In genomic region chr12:122646568-122647220, GRCh38 we compare ENCODE assay signal across 9 cellular contexts. TPM values are rescaled to one million over a fixed set of nuclear protein-coding genes. Genes with fewer than 3 reads are reported as not detected.
A peak's percentile ranks its signal among the peaks of the same experiment; 100 is the strongest.
DNase-seq lines count a peak whose midpoint lies in the region; ATAC-seq, FAIRE-seq and TF ChIP-seq lines count a peak whose summit lies in the region.
"Had no signal": no experiment of that assay in that cellular context is flagged by ENCODE, and none has a peak within 500 bp of the region (broad histone marks: within the 10 kb centered on the region; RNA-seq: fewer than 3 reads in every experiment).

No MANE protein-coding gene starts in this region.

- RAD21 ChIA-PET in GM12878 (lab: Charles Lee; ENCODE audit: unreplicated experiment), result interaction anchor here (0.6 to 2.1 kb wide), 5 partner anchors 9 to 247 kb away, joined by 3 to 7 read pairs (median 5); partner anchors contain the start of gene DENR

- POLR2A ChIA-PET in GM12878 (lab: Charles Lee), result interaction anchor here (0.8 to 0.9 kb wide), 2 partner anchors 78 to 91 kb away, joined by 3 to 4 read pairs; no protein-coding TSS in a partner anchor

- peak overlapping the region; percentile 69 for H3K4me2 ChIP-seq in GM12878 (ENCODE audit: control insufficient read depth, insufficient read depth)

- under 1% methylated on average over 8 of the region's 8 CpGs for WGBS in GM12878 (ENCODE audit: insufficient coverage, insufficient replicate concordance, low lambda C conversion rate, missing lambda C conversion rate)
- 61 to 75% (median 66%) methylated on average over 8 of the region's 8 CpGs for WGBS in ovary, 3 donors

- peak overlapping the region; percentile 77 for H2AFZ ChIP-seq in GM12878 (ENCODE audit: control insufficient read depth, low read depth, low read length)

- H3K9ac ChIP-seq in GM12878 (ENCODE audit: control insufficient read depth, insufficient read depth, low read length), result peak overlapping the region; percentile 7; the same call in 1 of the 2 replicates

- H3K27ac ChIP-seq in GM12878 (ENCODE audit: control insufficient read depth, insufficient read depth), result peak overlapping the region; percentile 52; the same call in 1 of the 2 replicates
- H3K27ac ChIP-seq in ovary, result no peak overlapping the region

- TF ChIP-seq RAD21 in GM12878 (IDR thresholded peaks at IDR 0.05; ENCODE audit: insufficient read depth, low read depth, low read length), result 0 out of 2 replicates have a peak, but pooled peaks have one; percentile 12

- peaks cover 8% of the 10 kb centered on the region for H3K4me1 ChIP-seq in GM12878 (ENCODE audit: control insufficient read depth, insufficient read depth, low read length)
- no peaks in the 10 kb centered on the region for H3K4me1 ChIP-seq in ovary (ENCODE audit: insufficient read depth)

- peak; percentile 98 for FAIRE-seq in GM12878 (lab: Jason Lieb, UNC)
- FAIRE-seq: A204.1 had no signal

- in situ Hi-C loops in GM12878 (cut with MboI), result no loop called here

- H3K36me3 ChIP-seq in GM12878 (ENCODE audit: control insufficient read depth in 2 of 2, insufficient read depth in 2 of 2, low read length in 1 of 2), result no peaks in the 10 kb centered on the region
- no peaks in the 10 kb centered on the region for H3K36me3 ChIP-seq in ovary

- TF ChIP-seq POLR2A in GM12878 (IDR thresholded peaks at IDR 0.05; ENCODE audit: low read depth, low read length), result no peak
- TF ChIP-seq POLR2A in ovary (IDR thresholded peaks at IDR 0.05), result no peak

- intact Hi-C loops in GM12878 (cut with micrococcal nuclease; ENCODE audit: unreplicated experiment), result loop anchor here (1.0 kb wide), 1 partner anchor 74 kb away; no protein-coding TSS in a partner anchor
- intact Hi-C loops in Right ventricle myocardium inferior (cut with DNase I), result no loop called here
- intact Hi-C loops in ovary (cut with DNase I), result no loop called here

- BruUV-seq in GM12878 (replicated peaks; lab: Mats Ljungman, UMichigan), result no TSS peak

- CTCF ChIA-PET in GM12878 (lab: Yijun Ruan, JAX), result interaction anchor here (0.6 to 1.0 kb wide), 3 partner anchors 17 to 115 kb away, joined by 3 read pairs; no protein-coding TSS in a partner anchor

- H3K79me2 ChIP-seq in GM12878 (ENCODE audit: control insufficient read depth, insufficient read depth, low read length), result no peaks in the 10 kb centered on the region

- peak; percentile 87 for ATAC-seq in HG03064 (IDR thresholded peaks at IDR 0.05; ENCODE audit: low read depth, unreplicated experiment)
- peak; percentile 97 for ATAC-seq in GM12878
- no peak for ATAC-seq in Right ventricle myocardium inferior

- no peaks in the 10 kb centered on the region for H4K20me1 ChIP-seq in GM12878 (ENCODE audit: control insufficient read depth, insufficient read depth)

- TF ChIP-seq CTCF in GM12878 (IDR thresholded peaks at IDR 0.05 in 2 of 3, conservative IDR thresholded peaks at IDR 0.05 in 1 of 3; ENCODE audit: control insufficient read depth in 2 of 3, extremely low read depth in 1 of 3, insufficient read depth in 1 of 3, low read depth in 3 of 3, low read length in 3 of 3), result no peak
- TF ChIP-seq CTCF in ovary (IDR thresholded peaks at IDR 0.05), result no peak

- SMC1A ChIA-PET in GM12878 (lab: Charles Lee; ENCODE audit: uncharacterized antibody, unreplicated experiment), result interaction anchor here (0.7 to 1.6 kb wide), 4 partner anchors 9 to 106 kb away, joined by 3 to 6 read pairs (median 4); partner anchors contain the start of gene DENR

- TF ChIP-seq EP300 in GM12878 (IDR thresholded peaks at IDR 0.05; ENCODE audit: borderline replicate concordance in 1 of 2, control insufficient read depth in 1 of 2, low read depth in 2 of 2, low read length in 2 of 2) (peak; percentile 62 to 98; a peak in 3 of 4 replicates), ovary (IDR thresholded peaks at IDR 0.05) (no peak)

- H3K27me3 ChIP-seq in GM12878 (replicated peaks in 1 of 2; ENCODE audit: control insufficient read depth in 2 of 2, insufficient read depth in 2 of 2, low read length in 1 of 2) (no peaks in the 10 kb centered on the region), ovary (no peaks in the 10 kb centered on the region)

- H3K4me3 ChIP-seq in GM12878, result peak overlapping the region; percentile 59; the same call in 1 of the 2 replicates
- H3K4me3 ChIP-seq in ovary, result no peak overlapping the region

- DNase-seq in NK-92 treated with Interleukin-12 subunit alpha and Interleukin-12 subunit beta, amount 100 ng/mL, for 24 hours (lab: John Stamatoyannopoulos, UW), result peak; percentile 23
- no peak for DNase-seq in NK-92 (lab: John Stamatoyannopoulos, UW; ENCODE audit: unreplicated experiment)
- DNase-seq in SKM-1 (lab: John Stamatoyannopoulos, UW; ENCODE audit: unreplicated experiment), result peak; percentile 34
- DNase-seq in GM12878 (ENCODE audit: low read depth, low spot score), result peak; percentile 90
- DNase-seq in stimulated activated CD4-positive, alpha-beta T cell treated with anti-CD3 and anti-CD28 coated beads, TNF-alpha, amount 100 ng/mL, for 24 hours (ENCODE audit: low read depth in 3 of 3), result peak; percentile 19 to 35 (median 29)
- no peak for DNase-seq in Right ventricle myocardium inferior (ENCODE audit: missing footprints)
- DNase-seq in ovary, result no peak

- H3K9me3 ChIP-seq in GM12878 (replicated peaks; ENCODE audit: control insufficient read depth, insufficient read depth, low read length) (no peaks in the 10 kb centered on the region), ovary (no peaks in the 10 kb centered on the region)

TF ChIP-seq in GM12878, 131 proteins besides CTCF, POLR2A, EP300 and RAD21 (continues in another document):
- TF ChIP-seq SKIL (IDR thresholded peaks at IDR 0.05; ENCODE audit: low read depth, poor library complexity, severe bottlenecking), result peak; percentile 92

RNA-seq across cellular contexts. Expression of gene HCAR2, which starts 56.5 kb away (rescaled TPM):
- 0.25 and 0.39 TPM in 2 replicates for total RNA-seq in GM12878 (2013; cell fraction: nucleolus; rRNA removed)
- total RNA-seq in GM12878 (2014; rRNA removed) (0.22 and 0.34 TPM in 2 replicates), GM12878 (2014; rRNA removed; fragmentation: Illumina TruSeq; extraction: Trizol) (0.22 and 0.37 TPM in 2 replicates), GM12878 (2021) (0.13 and 0.28 TPM in 2 replicates), Right ventricle myocardium inferior (0.46 TPM), ovary (under 1 TPM in 2 of 7 donors, not detected in 5; 0.12 to 0.28 TPM)
- not detected for polyA plus RNA-seq in GM12878 (2011; ENCODE audit: low read depth)
- polyA plus RNA-seq in GM12878 (2011; rRNA removed) (0.16 and 0.19 TPM in 2 replicates), GM12878 (2014; fragmentation: Illumina TruSeq; extraction: Trizol) (0.25 and 0.93 TPM in 2 replicates), GM12878 (2014; fragmentation: Nextera tagmentation; extraction: Ambion mirVana) (under 1 TPM; 0.37 to 0.66 TPM), GM12878 (2014; rRNA removed) (0.18 and 0.58 TPM in 2 replicates), GM12878 (2016; fragmentation: Nextera tagmentation; extraction: Ambion mirVana) (under 1 TPM; 0.43 to 0.48 TPM), ovary (under 1 TPM; 0.04 to 0.25 TPM)
- polyA plus RNA-seq in GM12878 (2011; cell fraction: cytosol; rRNA removed), result 0.18 and 0.27 TPM in 2 replicates
- 0.19 and 0.25 TPM in 2 replicates for polyA plus RNA-seq in GM12878 (2011; cell fraction: nucleus; rRNA removed)
- polyA plus RNA-seq in GM12878 (2012), result 0.32 and 0.37 TPM in 2 replicates
- 0.26 and 0.59 TPM in 2 replicates for polyA minus RNA-seq in GM12878 (2011; rRNA and poly(A)+ RNA removed)
- polyA minus RNA-seq in GM12878 (2011; cell fraction: cytosol; rRNA and poly(A)+ RNA removed), result not detected in 2 replicates
- polyA minus RNA-seq in GM12878 (2011; cell fraction: nucleus; rRNA and poly(A)+ RNA removed), result 0.12 and 0.29 TPM in 2 replicates

Comparison
In these comparisons a context has a peak if more than half of its experiments do, and no peak if none do; other contexts are left out.
1. DNase-seq: peak in NK-92 treated with Interleukin-12 subunit alpha and Interleukin-12 subunit beta, amount 100 ng/mL, for 24 hours (single experiment), SKM-1 (single experiment), GM12878 (single experiment) and stimulated activated CD4-positive, alpha-beta T cell treated with anti-CD3 and anti-CD28 coated beads, TNF-alpha, amount 100 ng/mL, for 24 hours (3 of 3); none in NK-92 (single experiment), Right ventricle myocardium inferior (single experiment) and ovary (0 of 5).